In genomic region chr5:142777108-142777507, GRCh38 we compare ENCODE assay signal across 18 cellular contexts. TPM values are rescaled to one million over a fixed set of nuclear protein-coding genes. Genes with fewer than 3 reads are reported as not detected.
DNase-seq lines count a peak whose midpoint lies in the region; ATAC-seq and TF ChIP-seq lines count a peak whose summit lies in the region.
"Had no signal": no experiment of that assay in that cellular context is flagged by ENCODE, and none has a peak within 500 bp of the region (broad histone marks: within the 10 kb centered on the region; RNA-seq: fewer than 3 reads in every experiment).

No MANE protein-coding gene starts in this region.

- peak overlapping the region in 1 of 2 experiments; percentile 19 for H3K4me3 ChIP-seq in neutrophil (ENCODE audit: low read depth in 1 of 2, low read length in 1 of 2)
- no peak overlapping the region for H3K4me3 ChIP-seq in endodermal cell (ENCODE audit: low read length)
- H3K4me3 ChIP-seq: SJSA1 had no signal

- H3K9me3 ChIP-seq in neutrophil (no peaks in the 10 kb centered on the region), endodermal cell (ENCODE audit: control insufficient read depth, low read length) (no peaks in the 10 kb centered on the region), H9 (ENCODE audit: control insufficient read depth, low read depth, low read length) (no peaks in the 10 kb centered on the region)
- H3K9me3 ChIP-seq: BE2C, SJSA1 had no signal

- H2BK20ac ChIP-seq in H9 (ENCODE audit: low read depth, low read length, poor library complexity, severe bottlenecking): no peak overlapping the region

- H3K4me3 Mint-ChIP-seq in endodermal cell (no peak overlapping the region), H9 (no peak overlapping the region)
- H3K4me3 Mint-ChIP-seq: CD8-positive, alpha-beta T cell had no signal

- H3K27me3 Mint-ChIP-seq in endodermal cell (ENCODE audit: insufficient read depth) (peaks cover 7% of the 10 kb centered on the region), H9 (ENCODE audit: low read depth) (peaks cover 8% of the 10 kb centered on the region)

- H2AFZ ChIP-seq in H9 (ENCODE audit: low read length): no peak overlapping the region

- H3K27ac ChIP-seq in neutrophil (peak overlapping the region; percentile 74), endodermal cell (ENCODE audit: low read depth, low read length) (no peak overlapping the region), H9 (ENCODE audit: insufficient read length, low read depth, low read length) (no peak overlapping the region)
- H3K27ac ChIP-seq: SJSA1 had no signal

- no peak overlapping the region for H2AK5ac ChIP-seq in H9 (ENCODE audit: insufficient read length, low read length)

- no peak overlapping the region for H2BK12ac ChIP-seq in H9 (ENCODE audit: insufficient read length, low read depth, low read length)

- H3K9me3 Mint-ChIP-seq in endodermal cell (no peaks in the 10 kb centered on the region), H9 (no peaks in the 10 kb centered on the region)
- H3K9me3 Mint-ChIP-seq: CD8-positive, alpha-beta T cell had no signal

- H3K18ac ChIP-seq in H9 (ENCODE audit: insufficient read length, low read depth, low read length): no peak overlapping the region

- no peak overlapping the region for H2BK5ac ChIP-seq in H9 (ENCODE audit: insufficient read length, low read length)

- no peak overlapping the region for H3K23ac ChIP-seq in H9 (ENCODE audit: insufficient read length, low read depth, low read length)

- H3K36me3 Mint-ChIP-seq in endodermal cell (ENCODE audit: low read depth) (no peaks in the 10 kb centered on the region), H9 (ENCODE audit: insufficient read depth in 1 of 3, low read depth in 3 of 3) (no peaks in the 10 kb centered on the region)
- H3K36me3 Mint-ChIP-seq: CD8-positive, alpha-beta T cell had no signal

- no peaks in the 10 kb centered on the region for H3K27me3 ChIP-seq in neutrophil
- H3K27me3 ChIP-seq in endodermal cell (ENCODE audit: control insufficient read depth, insufficient read depth, low read length, poor library complexity, severe bottlenecking): peaks cover 5% of the 10 kb centered on the region
- H3K27me3 ChIP-seq in H9 (ENCODE audit: insufficient read depth, low read length): no peaks in the 10 kb centered on the region
- H3K27me3 ChIP-seq: BE2C, SJSA1 had no signal

- ATAC-seq in left ventricle myocardium superior (no peak), HG03565 (IDR thresholded peaks at IDR 0.05; ENCODE audit: unreplicated experiment) (no peak)
- ATAC-seq: CD8-positive, alpha-beta T cell had no signal

- H3K27ac Mint-ChIP-seq in endodermal cell (no peak overlapping the region), H9 (no peak overlapping the region; a peak in 1 of 7 replicates)

- H2BK15ac ChIP-seq in H9 (ENCODE audit: low read depth, low read length): no peak overlapping the region

- H3K4me1 Mint-ChIP-seq in endodermal cell (peaks cover 29% of the 10 kb centered on the region), H9 (peaks cover 24 to 31% of the 10 kb centered on the region in 2 experiments)

- H3K4me2 ChIP-seq in H9 (ENCODE audit: insufficient read depth, insufficient read length, low read length): no peak overlapping the region

- no peak overlapping the region for H3K4ac ChIP-seq in H9 (ENCODE audit: low read depth, low read length)

- intact Hi-C loops in left ventricle myocardium superior (cut with micrococcal nuclease): no loop called here
- intact Hi-C loops in cardiac septum (cut with DNase I): no loop called here

- H3K14ac ChIP-seq in H9 (ENCODE audit: insufficient read depth, low read length): no peak overlapping the region

- peak; percentile 32 for DNase-seq in left ventricle myocardium superior
- no peak for DNase-seq in cardiac septum (ENCODE audit: low spot score)
- DNase-seq in globus pallidus (ENCODE audit: low spot score): peak; percentile 33
- no peak for DNase-seq in inferior parietal cortex (ENCODE audit: extremely low spot score)
- no peak for DNase-seq in endodermal cell
- DNase-seq in H9: no peak
- DNase-seq: BE2C; CD8-positive, alpha-beta T cell; DMS53; KG1; NCI-H1048; NCI-H1436 treated with DMSO at 0.1 percent for 48 hours; NCI-H2029 treated with DMSO at 0.1 percent for 48 hours; NCI-H2171; NCI-H526 had no signal

- H3T11ph ChIP-seq in H9 (ENCODE audit: low read length): no peak overlapping the region

- peaks cover 5% of the 10 kb centered on the region; the same call in 1 of the 2 replicates for H3K79me2 ChIP-seq in H9 (ENCODE audit: insufficient read depth, low read length)

- no peaks in the 10 kb centered on the region for H4K20me1 ChIP-seq in H9 (ENCODE audit: control insufficient read depth, insufficient read depth, insufficient read length)

- no peaks in the 10 kb centered on the region for H3K79me1 ChIP-seq in H9 (ENCODE audit: insufficient read depth, low read depth, low read length, poor library complexity, severe bottlenecking)

- H4K91ac ChIP-seq in H9 (ENCODE audit: insufficient read length, low read depth, low read length): no peak overlapping the region

- H3K56ac ChIP-seq in H9 (ENCODE audit: insufficient read length, low read depth, low read length): no peak overlapping the region

- no peak overlapping the region for H4K5ac ChIP-seq in H9 (ENCODE audit: insufficient read length, low read depth, low read length)

- no peak overlapping the region for H2BK120ac ChIP-seq in H9 (ENCODE audit: low read depth, low read length, poor library complexity, severe bottlenecking)

- no peaks in the 10 kb centered on the region for H3K23me2 ChIP-seq in H9 (ENCODE audit: insufficient read length, low read depth, low read length, poor library complexity, severe bottlenecking)

- TF ChIP-seq CTCF in neutrophil (IDR thresholded peaks at IDR 0.05) (no peak), endodermal cell (conservative IDR thresholded peaks at IDR 0.05) (no peak), H9 (conservative IDR thresholded peaks at IDR 0.05) (no peak)

- no peak overlapping the region for H3K9ac ChIP-seq in endodermal cell (ENCODE audit: extremely low read depth, low read length, poor library complexity, severe bottlenecking)
- no peak overlapping the region for H3K9ac ChIP-seq in H9 (ENCODE audit: extremely low read depth, insufficient read length, low read length)

- 94 to 95% methylated on average over 2 of the region's 2 CpGs for WGBS in endodermal cell (ENCODE audit: insufficient coverage in 1 of 2, insufficient read length in 1 of 2), 2 experiments
- no CpG with 5 or more reads among the region's 2 CpGs for WGBS in H9 (ENCODE audit: extremely low coverage, insufficient read length, low lambda C conversion rate)

- H4K8ac ChIP-seq in H9 (replicated peaks; ENCODE audit: insufficient read length, low read depth, low read length): no peak overlapping the region

- H3K36me3 ChIP-seq in neutrophil: peaks cover 6% of the 10 kb centered on the region
- H3K36me3 ChIP-seq in endodermal cell (ENCODE audit: control insufficient read depth, insufficient read depth, low read length): no peaks in the 10 kb centered on the region
- H3K36me3 ChIP-seq: BE2C, SJSA1 had no signal

- peaks cover 79 to 97% of the 10 kb centered on the region in 2 experiments for H3K4me1 ChIP-seq in neutrophil (ENCODE audit: control insufficient read depth in 1 of 2, insufficient read depth in 1 of 2, low read depth in 1 of 2, low read length in 1 of 2)
- peaks cover 7% of the 10 kb centered on the region for H3K4me1 ChIP-seq in endodermal cell (ENCODE audit: control insufficient read depth, insufficient read depth, low read length)
- H3K4me1 ChIP-seq in H9 (ENCODE audit: insufficient read depth, low read length): peaks cover 1% of the 10 kb centered on the region; the same call in 1 of the 2 replicates

RNA-seq across cellular contexts. Expression of gene ARHGAP26, which starts 6.9 kb away (rescaled TPM):
- 34.9 TPM for total RNA-seq in left ventricle myocardium superior
- 32.0 TPM for total RNA-seq in cardiac septum
- 10 to 100 TPM; 49.2 to 60.5 TPM for total RNA-seq in endodermal cell
- polyA plus RNA-seq in endodermal cell (2013, experiment 1 of 2): 8.2 TPM
- polyA plus RNA-seq in endodermal cell (2013, experiment 2 of 2): 7.3 TPM
- 13.8 and 15.2 TPM in 2 replicates for total RNA-seq in H9 (2021)

Comparison
In these comparisons a context has a peak if more than half of its experiments do, and no peak if none do; other contexts are left out.
1. DNase-seq: peak in left ventricle myocardium superior (single experiment) and globus pallidus (single experiment); none in cardiac septum (single experiment), inferior parietal cortex (single experiment), endodermal cell (single experiment) and H9 (single experiment).